ENCODE assay signal across 8 cellular contexts in the genomic region with DNA sequence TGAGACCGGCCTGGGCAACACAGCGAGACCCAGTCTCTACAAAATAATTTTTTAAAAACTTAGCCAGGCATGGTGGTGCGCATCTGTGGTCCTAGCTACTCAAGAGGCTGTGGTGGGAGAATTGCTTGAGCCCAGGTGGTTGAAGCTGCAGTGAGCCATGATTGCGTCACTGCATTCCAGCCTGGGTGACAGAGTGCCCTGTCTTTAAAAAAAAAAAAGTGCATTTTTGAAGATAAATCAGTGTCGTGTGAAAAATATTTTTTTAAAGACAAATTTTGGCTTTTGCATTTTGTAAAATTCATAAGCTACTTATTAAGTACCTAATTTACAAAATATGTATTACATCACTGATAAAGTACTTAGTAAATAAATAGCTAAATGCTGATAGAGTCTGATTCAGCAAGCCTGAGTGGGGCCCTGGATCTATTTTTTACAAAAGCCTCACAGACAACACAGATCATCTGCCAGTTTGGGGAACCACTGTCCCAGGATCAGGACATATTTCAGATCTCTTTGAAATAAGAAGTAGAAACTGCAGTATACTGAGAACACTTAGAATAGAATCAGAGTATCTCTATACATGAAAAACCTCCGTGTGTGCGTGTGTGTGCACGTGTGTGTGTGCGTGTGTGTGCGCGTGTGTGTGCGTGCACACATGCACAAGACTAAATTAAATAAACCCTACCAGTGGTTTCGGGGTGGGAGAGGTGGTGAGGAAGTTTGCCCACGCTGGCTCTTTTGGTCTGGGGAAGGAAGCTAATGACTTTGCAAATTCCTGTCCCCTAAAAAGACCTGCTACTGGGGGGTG.
DNase-seq lines count a peak whose midpoint lies in the region; ATAC-seq and TF ChIP-seq lines count a peak whose summit lies in the region.

No MANE protein-coding gene starts in this region.

- no peak for ATAC-seq in activated CD4-positive, alpha-beta T cell treated with anti-CD3 and anti-CD28 coated beads for 36 hours
- ATAC-seq in gastrocnemius medialis: no peak

- no peaks in the 10 kb centered on the region for H3K36me3 ChIP-seq in gastrocnemius medialis

- H3K4me1 ChIP-seq in gastrocnemius medialis: peaks cover 69 to 78% of the 10 kb centered on the region in 2 donors

- POLR2A ChIA-PET in activated CD4-positive, alpha-beta T cell treated with anti-CD3 and anti-CD28 coated beads for 36 hours (lab: Charles Lee): no interaction called here

- H3K4me3 ChIP-seq in fibroblast of pulmonary artery (replicated peaks; ENCODE audit: low read depth, low read length) (no peak overlapping the region), gastrocnemius medialis (no peak overlapping the region)

- peak overlapping the region; percentile 78 for H3K27ac Mint-ChIP-seq in activated CD4-positive, alpha-beta T cell treated with anti-CD3 and anti-CD28 coated beads for 36 hours

- in situ Hi-C loops in gastrocnemius medialis (cut with MboI; ENCODE audit: low sequenced_read_pairs in 4 of 4): no loop called here

- H3K27ac ChIP-seq in gastrocnemius medialis: peak overlapping the region; percentile 56 to 72 (median 59)

- intact Hi-C loops in activated CD4-positive, alpha-beta T cell treated with anti-CD3 and anti-CD28 coated beads for 36 hours (cut with DNase I, micrococcal nuclease): loop anchor here in 1 of 2 experiments (5.0 kb wide), 1 partner anchor 35 kb away; no protein-coding TSS in a partner anchor
- intact Hi-C loops in gastrocnemius medialis (cut with DNase I; ENCODE audit: low total_unique reads): loop anchor here (10.0 kb wide), 1 partner anchor 543 kb away; no protein-coding TSS in a partner anchor

- H3K9me3 ChIP-seq in gastrocnemius medialis: no peaks in the 10 kb centered on the region

- H3K27me3 ChIP-seq in gastrocnemius medialis: no peaks in the 10 kb centered on the region

- TF ChIP-seq CTCF in fibroblast of pulmonary artery (IDR thresholded peaks at IDR 0.05; ENCODE audit: low read length, missing control alignments) (no peak), gastrocnemius medialis (IDR thresholded peaks at IDR 0.05 in 4 of 5, conservative IDR thresholded peaks at IDR 0.05 in 1 of 5) (no peak)

- peaks cover 16% of the 10 kb centered on the region for H3K36me3 Mint-ChIP-seq in activated CD4-positive, alpha-beta T cell treated with anti-CD3 and anti-CD28 coated beads for 36 hours (ENCODE audit: low read depth)

- CTCF ChIA-PET in activated CD4-positive, alpha-beta T cell treated with anti-CD3 and anti-CD28 coated beads for 36 hours (lab: Charles Lee): interaction anchor here (0.6 to 16.1 kb wide), 13 partner anchors 9 to 271 kb away, joined by 3 to 189 read pairs (median 4); partner anchors contain the start of gene AAK1

- DNase-seq in activated CD4-positive, alpha-beta T cell treated with anti-CD3 and anti-CD28 coated beads for 36 hours: peak; percentile 21
- no peak for DNase-seq in activated CD4-positive, alpha-beta T cell treated with anti-CD3 and anti-CD28 coated beads, Interleukin-2, amount 50 U/mL, for 48 hours
- DNase-seq in RPMI7951 (ENCODE audit: low read depth) (peak; percentile 73), fibroblast of pulmonary artery (ENCODE audit: low read depth) (peak; percentile 64), gastrocnemius medialis (no peak), DMS79 treated with DMSO at 0.1 percent for 48 hours (lab: John Stamatoyannopoulos, UW) (no peak), NCI-H2029 (lab: John Stamatoyannopoulos, UW) (no peak), HuH-7 (ENCODE audit: low spot score) (no peak)

- TF ChIP-seq POLR2A in gastrocnemius medialis (IDR thresholded peaks at IDR 0.05): no peak

- peak overlapping the region; percentile 52 for H3K4me3 Mint-ChIP-seq in activated CD4-positive, alpha-beta T cell treated with anti-CD3 and anti-CD28 coated beads for 36 hours

- no peaks in the 10 kb centered on the region for H3K9me3 Mint-ChIP-seq in activated CD4-positive, alpha-beta T cell treated with anti-CD3 and anti-CD28 coated beads for 36 hours (ENCODE audit: low read depth)

- H3K4me1 Mint-ChIP-seq in activated CD4-positive, alpha-beta T cell treated with anti-CD3 and anti-CD28 coated beads for 36 hours: peaks cover 90% of the 10 kb centered on the region

- no peaks in the 10 kb centered on the region for H3K27me3 Mint-ChIP-seq in activated CD4-positive, alpha-beta T cell treated with anti-CD3 and anti-CD28 coated beads for 36 hours

Comparison
In these comparisons a context has a peak if more than half of its experiments do, and no peak if none do; other contexts are left out.
1. DNase-seq: peak in activated CD4-positive, alpha-beta T cell treated with anti-CD3 and anti-CD28 coated beads for 36 hours (single experiment), RPMI7951 (single experiment) and fibroblast of pulmonary artery (single experiment); none in activated CD4-positive, alpha-beta T cell treated with anti-CD3 and anti-CD28 coated beads, Interleukin-2, amount 50 U/mL, for 48 hours (0 of 2), gastrocnemius medialis (0 of 2), DMS79 treated with DMSO at 0.1 percent for 48 hours (single experiment), NCI-H2029 (single experiment) and HuH-7 (single experiment).